8 cellular contexts compared by ENCODE assay signal in genomic region chr13:97975280-97975850, GRCh38. TPM values are rescaled to one million over a fixed set of nuclear protein-coding genes. Genes with fewer than 3 reads are reported as not detected.
DNase-seq lines count a peak whose midpoint lies in the region; ATAC-seq, FAIRE-seq and TF ChIP-seq lines count a peak whose summit lies in the region.

No MANE protein-coding gene starts in this region.

- peak overlapping the region; percentile 89 for H3K4me2 ChIP-seq in skeletal muscle satellite cell (ENCODE audit: low read length)

- peak overlapping the region; percentile 94 for H3K9ac ChIP-seq in skeletal muscle satellite cell (ENCODE audit: low read depth, low read length)

- TF ChIP-seq CTCF in BJ (IDR thresholded peaks at IDR 0.05; ENCODE audit: insufficient read depth, low read depth, low read length) = no peak
- TF ChIP-seq CTCF in WI38 (IDR thresholded peaks at IDR 0.05; ENCODE audit: low read depth, low read length) = no peak

- CTCF ChIA-PET in BJ (lab: Yijun Ruan, JAX) = no interaction called here

- no peak for FAIRE-seq in HTR-8/SVneo (lab: Jason Lieb, UNC)

- peaks cover 16% of the 10 kb centered on the region for H3K4me1 ChIP-seq in skeletal muscle satellite cell (ENCODE audit: control insufficient read depth, insufficient read depth, low read length)

- H3K4me3 ChIP-seq in BJ (ENCODE audit: low read depth, low read length) (peak overlapping the region; percentile 61), WI38 (ENCODE audit: low read depth, low read length) (peak overlapping the region; percentile 72), skeletal muscle satellite cell (ENCODE audit: low read length) (peak overlapping the region; percentile 99)

- POLR2A ChIA-PET in BJ (lab: Charles Lee) = no interaction called here

- H3K36me3 ChIP-seq in BJ (ENCODE audit: control insufficient read depth, insufficient read depth, low read length) (no peaks in the 10 kb centered on the region), skeletal muscle satellite cell (ENCODE audit: insufficient read depth, low read length) (peaks cover 8% of the 10 kb centered on the region)

- DNase-seq in BJ (ENCODE audit: low read depth) (no peak), hepatic stellate cell (ENCODE audit: low spot score) (peak; percentile 47), HTR-8/SVneo (ENCODE audit: insufficient read length, low spot score) (no peak), COLO668 (lab: John Stamatoyannopoulos, UW; ENCODE audit: unreplicated experiment) (no peak), T-helper 9 cell (no peak)

- H3K27me3 ChIP-seq in BJ (ENCODE audit: control insufficient read depth, insufficient read depth, low read length) (no peaks in the 10 kb centered on the region), skeletal muscle satellite cell (ENCODE audit: control insufficient read depth, insufficient read depth, low read length) (no peaks in the 10 kb centered on the region)

- H3K9me3 ChIP-seq in skeletal muscle satellite cell (replicated peaks; ENCODE audit: low read length) = no peaks in the 10 kb centered on the region

- ATAC-seq in GM21619 (IDR thresholded peaks at IDR 0.05; ENCODE audit: unreplicated experiment) = peak; percentile 1

RNA-seq across cellular contexts. Expression of gene IPO5, which starts 21.9 kb away (rescaled TPM):
- polyA plus RNA-seq in BJ (2011; rRNA removed) = 137 and 240 TPM in 2 replicates
- 158 and 171 TPM in 2 replicates for polyA minus RNA-seq in BJ (2011; rRNA and poly(A)+ RNA removed)
- total RNA-seq in skeletal muscle satellite cell (2012; rRNA removed) = 182 and 268 TPM in 2 replicates
